In the genomic region with DNA sequence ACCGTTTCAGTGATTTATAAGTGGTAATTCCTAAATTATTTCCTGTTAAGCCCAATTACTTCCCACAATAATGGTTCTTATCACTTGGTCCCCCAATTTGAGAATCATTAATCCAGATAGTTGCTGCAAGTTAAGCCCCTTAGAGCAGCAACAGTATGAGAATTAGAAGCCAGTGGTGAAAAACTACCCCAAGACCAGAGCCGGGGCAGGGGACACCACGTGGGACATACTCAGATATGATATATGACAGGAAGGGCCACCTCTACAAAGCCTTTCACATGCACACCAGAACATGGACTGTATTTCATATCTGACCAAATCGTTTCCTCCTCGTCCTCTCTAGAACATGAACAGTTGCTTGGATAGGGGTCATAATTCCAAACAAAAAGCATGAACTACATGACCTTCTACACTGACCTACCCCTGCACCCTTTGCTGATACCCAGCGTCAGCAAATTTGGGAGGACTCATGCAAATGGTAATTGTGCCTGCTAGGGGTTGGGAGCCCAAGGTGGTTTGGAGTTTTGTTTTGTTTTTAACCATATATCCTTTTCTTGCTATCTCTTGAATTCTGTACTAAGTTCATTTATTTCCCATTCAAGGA, we compare ENCODE assay signal across 9 cellular contexts. TPM values are rescaled to one million over a fixed set of nuclear protein-coding genes. Genes with fewer than 3 reads are reported as not detected.
DNase-seq lines count a peak whose midpoint lies in the region; ATAC-seq and TF ChIP-seq lines count a peak whose summit lies in the region.
"Had no signal": no experiment of that assay in that cellular context is flagged by ENCODE, and none has a peak within 500 bp of the region (broad histone marks: within the 10 kb centered on the region; RNA-seq: fewer than 3 reads in every experiment).

No MANE protein-coding gene starts in this region.

- H3K4me1 ChIP-seq in SK-N-SH (ENCODE audit: control insufficient read depth in 1 of 2, insufficient read depth in 2 of 2, low read depth in 1 of 2, low read length in 1 of 2) (peaks cover 19 to 43% of the 10 kb centered on the region in 2 experiments; a peak in 3 of 4 replicates), mucosa of rectum (ENCODE audit: control insufficient read depth in 2 of 2, insufficient read depth in 2 of 2, low read length in 2 of 2) (peaks cover 25 to 33% of the 10 kb centered on the region in 2 donors), transverse colon (peaks cover 10 to 54% (median 48%) of the 10 kb centered on the region in 4 donors)

- no peak for TF ChIP-seq RAD21 in SK-N-SH (IDR thresholded peaks at IDR 0.05; ENCODE audit: low read length)

- H3K9ac ChIP-seq in SK-N-SH (no peak overlapping the region; the same call in 1 of the 2 replicates), mucosa of rectum (ENCODE audit: low read depth in 1 of 2, low read length in 2 of 2) (no peak overlapping the region)

- in situ Hi-C loops in transverse colon (cut with MboI; ENCODE audit: low pct_ligation_motif_present in 1 of 4, low pct_unique_long_range_greater_than_20kb in 1 of 4, low sequenced_read_pairs in 3 of 4): loop anchor here in 1 of 4 donors (10.0 to 25.0 kb wide), 2 partner anchors 208 to 535 kb away; no protein-coding TSS in a partner anchor

- no peak for ATAC-seq in SK-N-SH treated with all-trans-retinoic acid at 6 μM for 48 hours
- ATAC-seq in GM21619 (IDR thresholded peaks at IDR 0.05; ENCODE audit: unreplicated experiment): no peak
- ATAC-seq in HG03521 (IDR thresholded peaks at IDR 0.05; ENCODE audit: unreplicated experiment): no peak
- ATAC-seq in GM21576 (IDR thresholded peaks at IDR 0.05; ENCODE audit: unreplicated experiment): no peak

- intact Hi-C loops in transverse colon (cut with DNase I; ENCODE audit: low total_unique reads): loop anchor here (10.0 kb wide), 1 partner anchor 605 kb away; no protein-coding TSS in a partner anchor

- no peak for DNase-seq in SK-N-SH
- DNase-seq in choroid plexus epithelial cell (ENCODE audit: low read depth): no peak
- no peak for DNase-seq in transverse colon
- DNase-seq: 8988T had no signal

- H3K27ac ChIP-seq in SK-N-SH (ENCODE audit: low read depth in 2 of 2, low read length in 1 of 2) (peak overlapping the region in 1 of 2 experiments; percentile 98; a peak in 1 of 4 replicates), mucosa of rectum (ENCODE audit: low read depth in 2 of 2, low read length in 2 of 2) (peak overlapping the region; percentile 97 to 98), transverse colon (peak overlapping the region; percentile 100)

- TF ChIP-seq CTCF in SK-N-SH (IDR thresholded peaks at IDR 0.05) (no peak), choroid plexus epithelial cell (conservative IDR thresholded peaks at IDR 0.05; ENCODE audit: low read depth, low read length) (no peak), transverse colon (IDR thresholded peaks at IDR 0.05) (no peak)

- H3K9me3 ChIP-seq in SK-N-SH (no peaks in the 10 kb centered on the region), mucosa of rectum (ENCODE audit: control insufficient read depth in 2 of 2, low read length in 2 of 2) (no peaks in the 10 kb centered on the region), transverse colon (no peaks in the 10 kb centered on the region)

- peaks cover 88% of the 10 kb centered on the region for H3K79me2 ChIP-seq in SK-N-SH (ENCODE audit: insufficient read depth)

- TF ChIP-seq EP300 in SK-N-SH (IDR thresholded peaks at IDR 0.05; ENCODE audit: borderline replicate concordance in 1 of 2, low read depth in 1 of 2, low read length in 1 of 2) (no peak), transverse colon (IDR thresholded peaks at IDR 0.05; ENCODE audit: low read depth) (no peak)

- POLR2A ChIA-PET in SK-N-SH (lab: Yijun Ruan, JAX): no interaction called here

- peaks cover 55% of the 10 kb centered on the region for H4K20me1 ChIP-seq in SK-N-SH (ENCODE audit: insufficient read depth)

- H3K4me2 ChIP-seq in SK-N-SH: peak overlapping the region; percentile 80; the same call in 1 of the 2 replicates

- no peak for TF ChIP-seq POLR2A in transverse colon (IDR thresholded peaks at IDR 0.05)

- no peaks in the 10 kb centered on the region for H3K9me2 ChIP-seq in SK-N-SH

- WGBS in SK-N-SH (ENCODE audit: low lambda C conversion rate): 81% methylated on average over 6 of the region's 6 CpGs
- whole genome bisulfite sequencing in transverse colon (ENCODE audit: low coverage in 1 of 2), 2 donors: 45% methylated on average over 6 of the region's 6 CpGs; no CpG with 5 or more reads in 1 of the 2 donors

- H2AFZ ChIP-seq in SK-N-SH (ENCODE audit: low read depth): no peak overlapping the region

- peaks cover 6% of the 10 kb centered on the region for H3F3A ChIP-seq in SK-N-SH (replicated peaks; ENCODE audit: insufficient read depth)

- CTCF ChIA-PET in SK-N-SH (lab: Yijun Ruan, JAX): interaction anchor here (1.8 kb wide), 1 partner anchor 117 kb away, joined by 9 read pairs; no protein-coding TSS in a partner anchor

- H3K36me3 ChIP-seq in SK-N-SH (replicated peaks in 1 of 2; ENCODE audit: control insufficient read depth in 1 of 2, insufficient read depth in 2 of 2, low read length in 1 of 2) (peaks cover 5 to 40% of the 10 kb centered on the region in 2 experiments), mucosa of rectum (ENCODE audit: control insufficient read depth in 2 of 2, insufficient read depth in 2 of 2, low read length in 2 of 2) (peaks cover 18 to 44% of the 10 kb centered on the region in 2 donors), transverse colon (peaks cover 0 to 12% (median 3%) of the 10 kb centered on the region in 4 donors)

- H3K27me3 ChIP-seq in SK-N-SH (ENCODE audit: insufficient read depth): no peaks in the 10 kb centered on the region
- no peaks in the 10 kb centered on the region for H3K27me3 ChIP-seq in mucosa of rectum (ENCODE audit: control insufficient read depth in 2 of 2, insufficient read depth in 2 of 2, low read length in 2 of 2)
- no peaks in the 10 kb centered on the region for H3K27me3 ChIP-seq in transverse colon

- H3K4me3 ChIP-seq in SK-N-SH (ENCODE audit: low read depth in 2 of 2, low read length in 1 of 2) (no peak overlapping the region), choroid plexus epithelial cell (ENCODE audit: low read depth, low read length) (peak overlapping the region; percentile 88), mucosa of rectum (ENCODE audit: low read length in 2 of 2) (peak overlapping the region; percentile 87 to 93), transverse colon (peak overlapping the region in 2 of 4 donors; percentile 96 to 97)

TF ChIP-seq in SK-N-SH, 30 proteins besides CTCF, POLR2A, EP300 and RAD21:
- TF ChIP-seq GABPA (IDR thresholded peaks at IDR 0.05; ENCODE audit: low read depth): no peak

TF ChIP-seq in SK-N-SH treated with all-trans-retinoic acid at 6 μM for 48 hours, 23 proteins besides CTCF, POLR2A, EP300 and RAD21 (continues in another document):
- TF ChIP-seq, protein P1, sequence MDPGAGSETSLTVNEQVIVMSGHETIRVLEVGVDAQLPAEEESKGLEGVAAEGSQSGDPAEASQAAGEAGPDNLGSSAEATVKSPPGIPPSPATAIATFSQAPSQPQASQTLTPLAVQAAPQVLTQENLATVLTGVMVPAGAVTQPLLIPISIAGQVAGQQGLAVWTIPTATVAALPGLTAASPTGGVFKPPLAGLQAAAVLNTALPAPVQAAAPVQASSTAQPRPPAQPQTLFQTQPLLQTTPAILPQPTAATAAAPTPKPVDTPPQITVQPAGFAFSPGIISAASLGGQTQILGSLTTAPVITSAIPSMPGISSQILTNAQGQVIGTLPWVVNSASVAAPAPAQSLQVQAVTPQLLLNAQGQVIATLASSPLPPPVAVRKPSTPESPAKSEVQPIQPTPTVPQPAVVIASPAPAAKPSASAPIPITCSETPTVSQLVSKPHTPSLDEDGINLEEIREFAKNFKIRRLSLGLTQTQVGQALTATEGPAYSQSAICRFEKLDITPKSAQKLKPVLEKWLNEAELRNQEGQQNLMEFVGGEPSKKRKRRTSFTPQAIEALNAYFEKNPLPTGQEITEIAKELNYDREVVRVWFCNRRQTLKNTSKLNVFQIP (CRISPR knock-in tag; IDR thresholded peaks at IDR 0.05; ENCODE audit: borderline replicate concordance, low read depth): no peak
- TF ChIP-seq, protein P2, sequence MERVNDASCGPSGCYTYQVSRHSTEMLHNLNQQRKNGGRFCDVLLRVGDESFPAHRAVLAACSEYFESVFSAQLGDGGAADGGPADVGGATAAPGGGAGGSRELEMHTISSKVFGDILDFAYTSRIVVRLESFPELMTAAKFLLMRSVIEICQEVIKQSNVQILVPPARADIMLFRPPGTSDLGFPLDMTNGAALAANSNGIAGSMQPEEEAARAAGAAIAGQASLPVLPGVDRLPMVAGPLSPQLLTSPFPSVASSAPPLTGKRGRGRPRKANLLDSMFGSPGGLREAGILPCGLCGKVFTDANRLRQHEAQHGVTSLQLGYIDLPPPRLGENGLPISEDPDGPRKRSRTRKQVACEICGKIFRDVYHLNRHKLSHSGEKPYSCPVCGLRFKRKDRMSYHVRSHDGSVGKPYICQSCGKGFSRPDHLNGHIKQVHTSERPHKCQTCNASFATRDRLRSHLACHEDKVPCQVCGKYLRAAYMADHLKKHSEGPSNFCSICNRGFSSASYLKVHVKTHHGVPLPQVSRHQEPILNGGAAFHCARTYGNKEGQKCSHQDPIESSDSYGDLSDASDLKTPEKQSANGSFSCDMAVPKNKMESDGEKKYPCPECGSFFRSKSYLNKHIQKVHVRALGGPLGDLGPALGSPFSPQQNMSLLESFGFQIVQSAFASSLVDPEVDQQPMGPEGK (CRISPR knock-in tag; IDR thresholded peaks at IDR 0.05; ENCODE audit: borderline replicate concordance): no peak
- no peak for TF ChIP-seq RARB (CRISPR knock-in tag; IDR thresholded peaks at IDR 0.05)
- no peak for TF ChIP-seq PPARA (CRISPR knock-in tag; IDR thresholded peaks at IDR 0.05; ENCODE audit: borderline replicate concordance)
- TF ChIP-seq, protein P3, sequence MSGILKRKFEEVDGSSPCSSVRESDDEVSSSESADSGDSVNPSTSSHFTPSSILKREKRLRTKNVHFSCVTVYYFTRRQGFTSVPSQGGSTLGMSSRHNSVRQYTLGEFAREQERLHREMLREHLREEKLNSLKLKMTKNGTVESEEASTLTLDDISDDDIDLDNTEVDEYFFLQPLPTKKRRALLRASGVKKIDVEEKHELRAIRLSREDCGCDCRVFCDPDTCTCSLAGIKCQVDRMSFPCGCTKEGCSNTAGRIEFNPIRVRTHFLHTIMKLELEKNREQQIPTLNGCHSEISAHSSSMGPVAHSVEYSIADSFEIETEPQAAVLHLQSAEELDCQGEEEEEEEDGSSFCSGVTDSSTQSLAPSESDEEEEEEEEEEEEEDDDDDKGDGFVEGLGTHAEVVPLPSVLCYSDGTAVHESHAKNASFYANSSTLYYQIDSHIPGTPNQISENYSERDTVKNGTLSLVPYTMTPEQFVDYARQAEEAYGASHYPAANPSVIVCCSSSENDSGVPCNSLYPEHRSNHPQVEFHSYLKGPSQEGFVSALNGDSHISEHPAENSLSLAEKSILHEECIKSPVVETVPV (CRISPR knock-in tag; IDR thresholded peaks at IDR 0.05): no peak
- TF ChIP-seq ZFP3 (CRISPR knock-in tag; IDR thresholded peaks at IDR 0.05): no peak

RNA-seq across cellular contexts. Expression of gene JAG1, which starts 3.9 kb away (rescaled TPM):
- polyA plus RNA-seq in SK-N-SH (2012; rRNA removed): 6.0 and 7.7 TPM in 2 replicates
- 3.7 TPM in 2 replicates for polyA plus RNA-seq in SK-N-SH (2012; cell fraction: cytosol; rRNA removed)
- polyA plus RNA-seq in SK-N-SH (2012; cell fraction: nucleus; rRNA removed): 27.9 and 48.5 TPM in 2 replicates
- 100 to 1,000 TPM in 3 of 4 donors, 10 to 100 TPM in 1; 75.0 to 117 (median 109) TPM for total RNA-seq in transverse colon

Comparison
In these comparisons a context has a peak if more than half of its experiments do, and no peak if none do; other contexts are left out.
1. H3K4me3 ChIP-seq: peak in choroid plexus epithelial cell (single experiment) and mucosa of rectum (2 of 2); none in SK-N-SH (0 of 2).